11 cellular contexts compared by ENCODE assay signal in genomic region chr1:2190491-2190976, GRCh38. TPM values are rescaled to one million over a fixed set of nuclear protein-coding genes. Genes with fewer than 3 reads are reported as not detected.
DNase-seq lines count a peak whose midpoint lies in the region; ATAC-seq, FAIRE-seq and TF ChIP-seq lines count a peak whose summit lies in the region.
"Had no signal": no experiment of that assay in that cellular context is flagged by ENCODE, and none has a peak within 500 bp of the region (broad histone marks: within the 10 kb centered on the region; RNA-seq: fewer than 3 reads in every experiment).

No MANE protein-coding gene starts in this region.

- H3K27me3 ChIP-seq in Panc1 (ENCODE audit: control insufficient read depth, insufficient read depth, low read length), result no peaks in the 10 kb centered on the region
- no peaks in the 10 kb centered on the region for H3K27me3 ChIP-seq in endothelial cell of umbilical vein (ENCODE audit: control insufficient read depth in 2 of 2, insufficient read depth in 2 of 2, low read length in 2 of 2)

- ATAC-seq in Panc1 (peak; percentile 1), GM19023 (IDR thresholded peaks at IDR 0.05; ENCODE audit: unreplicated experiment) (no peak), esophagus mucosa (no peak)

- no peaks in the 10 kb centered on the region for H3K9me1 ChIP-seq in endothelial cell of umbilical vein (replicated peaks; ENCODE audit: control insufficient read depth, extremely low read depth, insufficient read depth, low read length)

- peak overlapping the region; percentile 38 for H3K4me3 Mint-ChIP-seq in nephron progenitor cell

- FAIRE-seq in endothelial cell of umbilical vein (lab: Jason Lieb, UNC), result no peak
- FAIRE-seq: H54 had no signal

- peaks cover 13% of the 10 kb centered on the region for H3K79me2 ChIP-seq in endothelial cell of umbilical vein (ENCODE audit: control insufficient read depth, insufficient read depth, low read length)

- H3K4me3 ChIP-seq in AG04449 (ENCODE audit: low read depth, low read length), result peak overlapping the region; percentile 62
- peak overlapping the region; percentile 49 to 62 for H3K4me3 ChIP-seq in Panc1 (ENCODE audit: low read depth in 2 of 2, low read length in 2 of 2)
- no peak overlapping the region for H3K4me3 ChIP-seq in endothelial cell of umbilical vein (replicated peaks in 1 of 3; ENCODE audit: insufficient read depth in 1 of 3, low read depth in 1 of 3, low read length in 3 of 3)

- POLR2A ChIA-PET in AG04449 (lab: Yijun Ruan, JAX) (no interaction called here), Panc1 (lab: Charles Lee) (interaction anchor here (0.6 kb wide), 1 partner anchor 49 kb away, joined by 3 read pairs; no protein-coding TSS in a partner anchor), endothelial cell of umbilical vein (lab: Charles Lee) (interaction anchor here (0.9 kb wide), 1 partner anchor 170 kb away, joined by 3 read pairs; no protein-coding TSS in a partner anchor)

- no peaks in the 10 kb centered on the region for H3K27me3 Mint-ChIP-seq in nephron progenitor cell (ENCODE audit: low read depth, poor library complexity)

- no peak overlapping the region for H3K9ac ChIP-seq in endothelial cell of umbilical vein (replicated peaks; ENCODE audit: extremely low read depth, insufficient read depth, low read length)

- dilution Hi-C loops in endothelial cell of umbilical vein (cut with MboI; ENCODE audit: extremely low pct_ligation_motif_present, low sequenced_read_pairs), result loop anchor here (10.0 kb wide), 1 partner anchor 184 kb away; no protein-coding TSS in a partner anchor

- H4K20me1 ChIP-seq in endothelial cell of umbilical vein (replicated peaks; ENCODE audit: control insufficient read depth, extremely low read depth, insufficient read depth, low read length), result no peaks in the 10 kb centered on the region

- CTCF ChIA-PET in AG04449 (lab: Yijun Ruan, JAX) (interaction anchor here (1.0 to 26.3 kb wide), 4 partner anchors 10 to 194 kb away, joined by 3 to 891 read pairs (median 30); partner anchors contain the start of genes MORN1 and RER1), Panc1 (lab: Charles Lee) (no interaction called here), endothelial cell of umbilical vein (lab: Charles Lee) (interaction anchor here (1.1 to 2.9 kb wide), 3 partner anchors 58 to 191 kb away, joined by 5 to 37 read pairs (median 6); no protein-coding TSS in a partner anchor)

- in situ Hi-C loops in Panc1 (cut with HindIII; ENCODE audit: low pct_unique_long_range_greater_than_20kb, low sequenced_read_pairs), result loop anchor here (10.0 kb wide), 1 partner anchor 204 kb away; the partner anchor contains the start of genes MORN1 and RER1
- in situ Hi-C loops in G401 (cut with HindIII; ENCODE audit: low sequenced_read_pairs), result no loop called here

- peak overlapping the region; percentile 83 for H3K27ac ChIP-seq in Panc1 (ENCODE audit: low read length)
- H3K27ac ChIP-seq in endothelial cell of umbilical vein (ENCODE audit: insufficient read depth, low read depth, low read length), result peak overlapping the region; percentile 69

- H3K4me2 ChIP-seq in endothelial cell of umbilical vein (ENCODE audit: insufficient read depth, low read length), result no peak overlapping the region

- H3K36me3 Mint-ChIP-seq in nephron progenitor cell (ENCODE audit: low read depth), result peaks cover 1% of the 10 kb centered on the region

- H3K36me3 ChIP-seq in Panc1 (ENCODE audit: control insufficient read depth, insufficient read depth, low read length) (no peaks in the 10 kb centered on the region; the same call in 1 of the 2 replicates), endothelial cell of umbilical vein (ENCODE audit: control insufficient read depth in 2 of 2, extremely low read depth in 1 of 2, insufficient read depth in 2 of 2, low read length in 2 of 2) (no peaks in the 10 kb centered on the region)

- no peak overlapping the region for H3K27ac Mint-ChIP-seq in nephron progenitor cell

- no peaks in the 10 kb centered on the region for H3K9me3 Mint-ChIP-seq in nephron progenitor cell

- intact Hi-C loops in Panc1 (cut with micrococcal nuclease; ENCODE audit: unreplicated experiment), result loop anchor here (10.0 kb wide), 1 partner anchor 124 kb away; no protein-coding TSS in a partner anchor
- intact Hi-C loops in endothelial cell of umbilical vein (cut with micrococcal nuclease), result loop anchor here (1.0 to 10.0 kb wide), 2 partner anchors 358 to 1234 kb away; no protein-coding TSS in a partner anchor

- DNase-seq in AG04449 (ENCODE audit: low read depth, low spot score) (no peak), Panc1 (ENCODE audit: low read depth, low spot score) (no peak), endothelial cell of umbilical vein (ENCODE audit: low read depth, low spot score) (no peak), nephron progenitor cell (no peak), T-helper 1 cell (no peak), G401 (ENCODE audit: low spot score) (no peak)
- DNase-seq: activated CD8-positive, alpha-beta memory T cell treated with anti-CD3 and anti-CD28 coated beads, Interleukin-2, amount 50 U/mL, for 4 hours; NCI-H2107 had no signal

- no peak overlapping the region for H2AFZ ChIP-seq in endothelial cell of umbilical vein (ENCODE audit: low read depth, low read length)

- H3K9me3 ChIP-seq in Panc1 (ENCODE audit: control insufficient read depth, insufficient read depth, low read depth, low read length) (no peaks in the 10 kb centered on the region), endothelial cell of umbilical vein (replicated peaks; ENCODE audit: control insufficient read depth, insufficient read depth, low read length) (no peaks in the 10 kb centered on the region)

- TF ChIP-seq POLR2A in endothelial cell of umbilical vein (IDR thresholded peaks at IDR 0.05; ENCODE audit: low read depth, low read length), result no peak

- H3K4me1 ChIP-seq in Panc1 (ENCODE audit: control insufficient read depth, insufficient read depth, low read length) (peaks cover 36% of the 10 kb centered on the region), endothelial cell of umbilical vein (ENCODE audit: control insufficient read depth, extremely low read depth, insufficient read depth, low read length) (peaks cover 18% of the 10 kb centered on the region)

- BruUV-seq in Panc1 (replicated peaks; lab: Mats Ljungman, UMichigan), result no TSS peak
- BruUV-seq in endothelial cell of umbilical vein (replicated peaks; lab: Mats Ljungman, UMichigan), result no TSS peak

- peaks cover 33% of the 10 kb centered on the region for H3K4me1 Mint-ChIP-seq in nephron progenitor cell

- no peak for TF ChIP-seq CTCF in AG04449 (IDR thresholded peaks at IDR 0.05; ENCODE audit: insufficient read depth, low read length, missing control alignments)
- no peak for TF ChIP-seq CTCF in Panc1 (IDR thresholded peaks at IDR 0.05)
- TF ChIP-seq CTCF in endothelial cell of umbilical vein (IDR thresholded peaks at IDR 0.05; ENCODE audit: extremely low read depth in 1 of 2, insufficient read depth in 1 of 2, low read depth in 1 of 2, low read length in 2 of 2), result no peak
- no peak for TF ChIP-seq CTCF in nephron progenitor cell (IDR thresholded peaks at IDR 0.05)

TF ChIP-seq in endothelial cell of umbilical vein, 7 proteins besides CTCF, POLR2A, EP300 and RAD21:
- TF ChIP-seq POLR2AphosphoS5 (IDR thresholded peaks at IDR 0.05; ENCODE audit: insufficient read depth, low read depth, low read length) (no peak), JUN (IDR thresholded peaks at IDR 0.05; ENCODE audit: borderline replicate concordance, insufficient read depth, insufficient read length, low read depth) (no peak), GATA2 (IDR thresholded peaks at IDR 0.05; ENCODE audit: insufficient read depth, insufficient read length, low read depth, low read length) (no peak), EZH2 (IDR thresholded peaks at IDR 0.05; ENCODE audit: borderline replicate concordance, low read depth, low read length, severe bottlenecking) (no peak), MYC (IDR thresholded peaks at IDR 0.05; ENCODE audit: low read depth, low read length) (no peak), FOS (IDR thresholded peaks at IDR 0.05; ENCODE audit: borderline replicate concordance, insufficient read depth, low read length) (no peak)
- TF ChIP-seq, protein P1, sequence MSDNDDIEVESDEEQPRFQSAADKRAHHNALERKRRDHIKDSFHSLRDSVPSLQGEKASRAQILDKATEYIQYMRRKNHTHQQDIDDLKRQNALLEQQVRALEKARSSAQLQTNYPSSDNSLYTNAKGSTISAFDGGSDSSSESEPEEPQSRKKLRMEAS (IDR thresholded peaks at IDR 0.05; ENCODE audit: insufficient read depth, insufficient read length), result no peak

RNA-seq across cellular contexts. Expression of gene FAAP20, which starts 4.0 kb away (rescaled TPM):
- total RNA-seq in Panc1 (2021; ENCODE audit: unreplicated experiment), result 177 TPM
- 197 TPM for polyA plus RNA-seq in Panc1 (2012; ENCODE audit: insufficient read length)
- total RNA-seq in endothelial cell of umbilical vein, result 62.6 and 69.8 TPM in 2 replicates
- 31.5 and 57.8 TPM in 2 replicates for polyA plus RNA-seq in endothelial cell of umbilical vein
- 12.5 and 21.8 TPM in 2 replicates for polyA plus RNA-seq in endothelial cell of umbilical vein (2011; cell fraction: cytosol; rRNA removed)
- polyA plus RNA-seq in endothelial cell of umbilical vein (2011; cell fraction: nucleus; rRNA removed), result 27.2 and 31.3 TPM in 2 replicates
- 20.7 and 41.9 TPM in 2 replicates for polyA plus RNA-seq in endothelial cell of umbilical vein (2012)
- polyA minus RNA-seq in endothelial cell of umbilical vein, result 6.2 and 8.0 TPM in 2 replicates
- polyA minus RNA-seq in endothelial cell of umbilical vein (2011; cell fraction: cytosol; rRNA and poly(A)+ RNA removed), result 6.8 TPM
- polyA minus RNA-seq in endothelial cell of umbilical vein (2011; cell fraction: nucleus; rRNA and poly(A)+ RNA removed), result 4.2 and 8.6 TPM in 2 replicates
- 79.9 and 105 TPM in 2 replicates for total RNA-seq in G401 (2014; rRNA removed; shearing (Covaris generic))
- 36.5 TPM for total RNA-seq in esophagus mucosa

RNA-seq across cellular contexts. Expression of gene SKI, which starts 37.6 kb away (rescaled TPM):
- 63.2 TPM for total RNA-seq in Panc1 (2021; ENCODE audit: unreplicated experiment)
- polyA plus RNA-seq in Panc1 (2012; ENCODE audit: insufficient read length), result 35.0 TPM
- 76.0 and 80.3 TPM in 2 replicates for total RNA-seq in endothelial cell of umbilical vein
- 9.0 and 11.6 TPM in 2 replicates for polyA plus RNA-seq in endothelial cell of umbilical vein
- polyA plus RNA-seq in endothelial cell of umbilical vein (2011; cell fraction: cytosol; rRNA removed), result 12.3 and 15.5 TPM in 2 replicates
- 23.5 and 24.9 TPM in 2 replicates for polyA plus RNA-seq in endothelial cell of umbilical vein (2011; cell fraction: nucleus; rRNA removed)
- polyA plus RNA-seq in endothelial cell of umbilical vein (2012), result 20.3 and 24.2 TPM in 2 replicates
- polyA minus RNA-seq in endothelial cell of umbilical vein, result 10.8 and 14.2 TPM in 2 replicates
- 20.5 TPM for polyA minus RNA-seq in endothelial cell of umbilical vein (2011; cell fraction: cytosol; rRNA and poly(A)+ RNA removed)
- polyA minus RNA-seq in endothelial cell of umbilical vein (2011; cell fraction: nucleus; rRNA and poly(A)+ RNA removed), result 15.3 and 23.3 TPM in 2 replicates
- total RNA-seq in G401 (2014; rRNA removed; shearing (Covaris generic)), result 5.8 and 15.2 TPM in 2 replicates
- 21.6 TPM for total RNA-seq in esophagus mucosa

Comparison
In these comparisons a context has a peak if more than half of its experiments do, and no peak if none do; other contexts are left out.
1. H3K4me3 ChIP-seq: peak in AG04449 (single experiment) and Panc1 (2 of 2); none in endothelial cell of umbilical vein (0 of 3).